Comparison of ENCODE assay signal across 8 cellular contexts in genomic region chr20:17843246-17844132, GRCh38.
DNase-seq lines count a peak whose midpoint lies in the region; ATAC-seq and TF ChIP-seq lines count a peak whose summit lies in the region.

No MANE protein-coding gene starts in this region.

- TF ChIP-seq CTCF in fibroblast of villous mesenchyme (IDR thresholded peaks at IDR 0.05; ENCODE audit: insufficient read depth, low read depth, low read length) (no peak), smooth muscle cell (IDR thresholded peaks at IDR 0.05; ENCODE audit: borderline replicate concordance, insufficient read depth, poor library complexity, severe bottlenecking) (no peak)

- no peaks in the 10 kb centered on the region for H3K4me1 ChIP-seq in smooth muscle cell (ENCODE audit: low read depth)

- H4K20me1 ChIP-seq in smooth muscle cell (ENCODE audit: low read depth), result no peaks in the 10 kb centered on the region

- H3K4me3 Mint-ChIP-seq in T-helper 1 cell treated with Interleukin-12 subunit alpha and Interleukin-12 subunit beta and Interleukin-4 antibody, amounts not matched to agents 30 μg/mL and 1 μg/mL, for 36 hours, result peak overlapping the region; percentile 21

- H2AFZ ChIP-seq in smooth muscle cell (ENCODE audit: low read depth), result no peak overlapping the region

- H3K36me3 ChIP-seq in smooth muscle cell (ENCODE audit: low read depth), result no peaks in the 10 kb centered on the region

- peak overlapping the region; percentile 64 for H3K27ac Mint-ChIP-seq in T-helper 1 cell treated with Interleukin-12 subunit alpha and Interleukin-12 subunit beta and Interleukin-4 antibody, amounts not matched to agents 30 μg/mL and 1 μg/mL, for 36 hours

- 61% methylated on average over 14 of the region's 14 CpGs for WGBS in smooth muscle cell (ENCODE audit: low lambda C conversion rate)

- H3K79me2 ChIP-seq in smooth muscle cell (ENCODE audit: low read depth), result no peaks in the 10 kb centered on the region

- no peak overlapping the region for H3K9ac ChIP-seq in smooth muscle cell (ENCODE audit: low read depth)

- no peaks in the 10 kb centered on the region for H3K9me3 ChIP-seq in smooth muscle cell (replicated peaks; ENCODE audit: low read depth)

- no peak for ATAC-seq in HG02884 (IDR thresholded peaks at IDR 0.05; ENCODE audit: unreplicated experiment)

- no peaks in the 10 kb centered on the region for H3K36me3 Mint-ChIP-seq in T-helper 1 cell treated with Interleukin-12 subunit alpha and Interleukin-12 subunit beta and Interleukin-4 antibody, amounts not matched to agents 30 μg/mL and 1 μg/mL, for 36 hours (ENCODE audit: low read depth)

- H3K4me1 Mint-ChIP-seq in T-helper 1 cell treated with Interleukin-12 subunit alpha and Interleukin-12 subunit beta and Interleukin-4 antibody, amounts not matched to agents 30 μg/mL and 1 μg/mL, for 36 hours (ENCODE audit: low read depth), result peaks cover 32% of the 10 kb centered on the region

- no peaks in the 10 kb centered on the region for H3F3A ChIP-seq in smooth muscle cell (ENCODE audit: low read depth)

- H3K27ac ChIP-seq in smooth muscle cell (ENCODE audit: low read depth), result peak overlapping the region; percentile 46

- no peak overlapping the region for H3K4me3 ChIP-seq in fibroblast of villous mesenchyme (ENCODE audit: low read depth, low read length)
- no peak overlapping the region for H3K4me3 ChIP-seq in smooth muscle cell

- H3K27me3 Mint-ChIP-seq in T-helper 1 cell treated with Interleukin-12 subunit alpha and Interleukin-12 subunit beta and Interleukin-4 antibody, amounts not matched to agents 30 μg/mL and 1 μg/mL, for 36 hours (ENCODE audit: low read depth), result peaks cover 9% of the 10 kb centered on the region

- H3K4me2 ChIP-seq in smooth muscle cell, result peak overlapping the region; percentile 17

- H3K27me3 ChIP-seq in smooth muscle cell (ENCODE audit: low read depth), result no peaks in the 10 kb centered on the region

- H3K9me3 Mint-ChIP-seq in T-helper 1 cell treated with Interleukin-12 subunit alpha and Interleukin-12 subunit beta and Interleukin-4 antibody, amounts not matched to agents 30 μg/mL and 1 μg/mL, for 36 hours, result peaks cover 4% of the 10 kb centered on the region

- peak; percentile 17 for DNase-seq in activated naive CD4-positive, alpha-beta T cell treated with Interleukin-2 at 50 U/mL for 16 hours
- DNase-seq in activated naive CD4-positive, alpha-beta T cell (lab: John Stamatoyannopoulos, UW), result no peak
- DNase-seq in fibroblast of villous mesenchyme (ENCODE audit: low read depth) (peak; percentile 94), smooth muscle cell (lab: John Stamatoyannopoulos, UW; ENCODE audit: unreplicated experiment) (no peak), NCI-H510A (lab: John Stamatoyannopoulos, UW) (no peak), DMS 273 treated with DMSO at 0.1 percent for 48 hours (lab: John Stamatoyannopoulos, UW) (no peak)

Comparison
In these comparisons a context has a peak if more than half of its experiments do, and no peak if none do; other contexts are left out.
1. DNase-seq: peak in activated naive CD4-positive, alpha-beta T cell treated with Interleukin-2 at 50 U/mL for 16 hours (single experiment) and fibroblast of villous mesenchyme (single experiment); none in activated naive CD4-positive, alpha-beta T cell (0 of 4), smooth muscle cell (single experiment), NCI-H510A (single experiment) and DMS 273 treated with DMSO at 0.1 percent for 48 hours (single experiment).